19 cellular contexts compared by ENCODE assay signal in genomic region chr17:66322764-66323163, GRCh38. TPM values are rescaled to one million over a fixed set of nuclear protein-coding genes. Genes with fewer than 3 reads are reported as not detected.
DNase-seq lines count a peak whose midpoint lies in the region; ATAC-seq and TF ChIP-seq lines count a peak whose summit lies in the region.
"Had no signal": no experiment of that assay in that cellular context is flagged by ENCODE, and none has a peak within 500 bp of the region (broad histone marks: within the 10 kb centered on the region; RNA-seq: fewer than 3 reads in every experiment).

No MANE protein-coding gene starts in this region.

- H3K36me3 ChIP-seq in PC-9 (ENCODE audit: low read depth) = peaks cover 18% of the 10 kb centered on the region
- H3K36me3 ChIP-seq in heart right ventricle = no peaks in the 10 kb centered on the region

- TF ChIP-seq CTCF in CD4-positive, alpha-beta T cell (IDR thresholded peaks at IDR 0.05) = no peak
- no peak for TF ChIP-seq CTCF in PC-9 (conservative IDR thresholded peaks at IDR 0.05)
- no peak for TF ChIP-seq CTCF in mesothelial cell of epicardium (IDR thresholded peaks at IDR 0.05; ENCODE audit: unreplicated experiment)
- no peak for TF ChIP-seq CTCF in heart right ventricle (IDR thresholded peaks at IDR 0.05)

- no peak overlapping the region for H3K4me3 Mint-ChIP-seq in CD4-positive, alpha-beta T cell
- no peak overlapping the region for H3K4me3 Mint-ChIP-seq in mesothelial cell of epicardium
- H3K4me3 Mint-ChIP-seq: B cell had no signal

- H3K4me1 ChIP-seq in PC-9 (replicated peaks; ENCODE audit: insufficient read depth) (peaks cover 11% of the 10 kb centered on the region), heart right ventricle (peaks cover 0 to 6% (median 0%) of the 10 kb centered on the region in 9 donors)

- H3K9me3 Mint-ChIP-seq in CD4-positive, alpha-beta T cell = peaks cover 2% of the 10 kb centered on the region
- peaks cover 4% of the 10 kb centered on the region for H3K9me3 Mint-ChIP-seq in mesothelial cell of epicardium

- peaks cover 28% of the 10 kb centered on the region for H3K36me3 Mint-ChIP-seq in CD4-positive, alpha-beta T cell (ENCODE audit: low read depth)
- peaks cover 6% of the 10 kb centered on the region for H3K36me3 Mint-ChIP-seq in mesothelial cell of epicardium

- ATAC-seq in CD4-positive, alpha-beta T cell (ENCODE audit: poor library complexity) = no peak
- ATAC-seq in HG02759 (IDR thresholded peaks at IDR 0.05; ENCODE audit: unreplicated experiment) (no peak), GM18502 (IDR thresholded peaks at IDR 0.05; ENCODE audit: poor library complexity, unreplicated experiment) (no peak), heart right ventricle (no peak)

- no peaks in the 10 kb centered on the region for H3K27me3 ChIP-seq in CD4-positive, alpha-beta T cell (ENCODE audit: control insufficient read depth, insufficient read depth, low read length)
- H3K27me3 ChIP-seq in PC-9 (ENCODE audit: insufficient read depth, low read depth) (no peaks in the 10 kb centered on the region), heart right ventricle (no peaks in the 10 kb centered on the region)

- no peaks in the 10 kb centered on the region for H3K9me2 ChIP-seq in PC-9 (ENCODE audit: insufficient read depth)

- CTCF ChIA-PET in CD4-positive, alpha-beta T cell (lab: Charles Lee) = interaction anchor here (0.6 kb wide), 1 partner anchor 8 kb away, joined by 3 read pairs; no protein-coding TSS in a partner anchor
- CTCF ChIA-PET in PC-9 (lab: Charles Lee) = no interaction called here

- H2AFZ ChIP-seq in PC-9 = no peak overlapping the region
- H2AFZ ChIP-seq: GM23248 had no signal

- no peak overlapping the region for H3K4me3 ChIP-seq in PC-9
- no peak overlapping the region for H3K4me3 ChIP-seq in heart right ventricle
- H3K4me3 ChIP-seq: GM23248, SK-N-MC had no signal

- no peak overlapping the region for H3K27ac ChIP-seq in CD4-positive, alpha-beta T cell (ENCODE audit: low read depth, low read length)
- H3K27ac ChIP-seq in PC-9 = peak overlapping the region; percentile 43
- H3K27ac ChIP-seq in heart right ventricle = no peak overlapping the region
- H3K27ac ChIP-seq: GM23248, SK-N-MC had no signal

- H3K9me3 ChIP-seq in CD4-positive, alpha-beta T cell (ENCODE audit: control insufficient read depth, low read length) = peaks cover 11% of the 10 kb centered on the region
- peaks cover 14% of the 10 kb centered on the region; the same call in 1 of the 2 replicates for H3K9me3 ChIP-seq in PC-9 (ENCODE audit: insufficient read depth, low read depth)
- peaks cover 0 to 18% (median 8%) of the 10 kb centered on the region in 11 donors for H3K9me3 ChIP-seq in heart right ventricle

- peaks cover 11% of the 10 kb centered on the region for H3F3A ChIP-seq in PC-9 (ENCODE audit: insufficient read depth, low read depth)

- POLR2A ChIA-PET in CD4-positive, alpha-beta T cell (lab: Charles Lee) = interaction anchor here (1.5 to 2.8 kb wide), 2 partner anchors 8 to 80 kb away, joined by 3 to 13 read pairs; no protein-coding TSS in a partner anchor
- POLR2A ChIA-PET in PC-9 (lab: Charles Lee; ENCODE audit: unreplicated experiment) = interaction anchor here (0.6 kb wide), 1 partner anchor 65 kb away, joined by 5 read pairs; no protein-coding TSS in a partner anchor

- peaks cover 67% of the 10 kb centered on the region for H3K4me1 Mint-ChIP-seq in CD4-positive, alpha-beta T cell (ENCODE audit: low read depth)
- peaks cover 26% of the 10 kb centered on the region for H3K4me1 Mint-ChIP-seq in mesothelial cell of epicardium
- H3K4me1 Mint-ChIP-seq: B cell had no signal

- no peaks in the 10 kb centered on the region for H3K27me3 Mint-ChIP-seq in CD4-positive, alpha-beta T cell
- H3K27me3 Mint-ChIP-seq in mesothelial cell of epicardium (ENCODE audit: low read depth) = peaks cover 10% of the 10 kb centered on the region
- H3K27me3 Mint-ChIP-seq: B cell; CD4-positive, alpha-beta memory T cell had no signal

- no peaks in the 10 kb centered on the region for H4K20me1 ChIP-seq in PC-9 (ENCODE audit: insufficient read depth)

- no TSS peak for BruUV-seq in PC-9 (replicated peaks; lab: Mats Ljungman, UMichigan)

- H3K4me2 ChIP-seq in PC-9 = no peak overlapping the region

- no peak for DNase-seq in CD4-positive, alpha-beta T cell
- DNase-seq in EH (ENCODE audit: low read depth) (peak; percentile 85), PC-9 (peak in 1 of 2 experiments; percentile 83), mesothelial cell of epicardium (ENCODE audit: low spot score in 2 of 2, unreplicated experiment in 2 of 2) (no peak), heart right ventricle (no peak)
- DNase-seq: CD4-positive, alpha-beta memory T cell; DMS79; GM23248; KBM-7; NCI-H1092; NCI-H146; NCI-H2081; NCI-H510A treated with DMSO at 0.1 percent for 48 hours; NCI-H82; Right ventricle myocardium superior had no signal

- H3K27ac Mint-ChIP-seq in CD4-positive, alpha-beta T cell = peak overlapping the region; percentile 31
- peak overlapping the region; percentile 47 for H3K27ac Mint-ChIP-seq in mesothelial cell of epicardium
- H3K27ac Mint-ChIP-seq: B cell had no signal

- intact Hi-C loops in CD4-positive, alpha-beta T cell (cut with DNase I, micrococcal nuclease) = no loop called here
- intact Hi-C loops in PC-9 (cut with micrococcal nuclease; ENCODE audit: unreplicated experiment) = no loop called here
- intact Hi-C loops in heart right ventricle (cut with DNase I) = loop anchor here in 2 of 10 donors (10.0 kb wide), 2 partner anchors 58 to 62 kb away; no protein-coding TSS in a partner anchor

- H3K79me2 ChIP-seq in PC-9 (ENCODE audit: low read depth) = peaks cover 83% of the 10 kb centered on the region

RNA-seq across cellular contexts. Expression of gene PRKCA, which starts 20.4 kb away (rescaled TPM):
- 10 to 100 TPM; 84.8 to 88.6 TPM for total RNA-seq in CD4-positive, alpha-beta T cell
- total RNA-seq in PC-9 (2021) (23.1 and 23.8 TPM in 2 replicates), mesothelial cell of epicardium (14.2 to 15.2 TPM (median 14.4 TPM) in 3 replicates), heart right ventricle (10 to 100 TPM in 7 of 10 donors, 1 to 10 TPM in 3; 4.5 to 27.6 (median 13.7) TPM)
- polyA plus RNA-seq in heart right ventricle = 1 to 10 TPM; 1.6 to 2.5 TPM
